Comparison of ENCODE assay signal across 8 cellular contexts in the genomic region with DNA sequence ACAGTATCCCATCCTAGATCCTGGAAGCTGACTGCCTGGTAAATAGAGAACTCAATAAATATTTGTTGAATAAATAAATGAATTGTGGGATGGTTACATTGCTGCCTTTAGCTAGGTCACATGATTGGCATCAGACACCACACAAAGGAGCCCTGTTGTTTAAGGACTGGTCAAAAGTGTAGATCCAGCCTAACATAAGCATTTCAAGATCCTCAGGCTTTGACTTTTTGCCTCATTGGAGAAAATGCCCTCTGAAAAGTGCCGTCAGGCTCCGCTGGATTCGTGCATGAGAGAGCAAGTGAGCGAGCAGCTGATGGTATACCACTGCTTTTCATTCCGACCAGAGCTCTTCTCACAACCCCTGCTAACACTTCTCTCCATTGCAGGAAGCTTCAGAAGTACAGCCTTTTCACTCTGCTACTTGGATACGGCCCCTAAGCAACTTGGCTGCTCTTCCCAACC. TPM values are rescaled to one million over a fixed set of nuclear protein-coding genes. Genes with fewer than 3 reads are reported as not detected.
A peak's percentile ranks its signal among the peaks of the same experiment; 100 is the strongest.
DNase-seq lines count a peak whose midpoint lies in the region; ATAC-seq, FAIRE-seq and TF ChIP-seq lines count a peak whose summit lies in the region.

No MANE protein-coding gene starts in this region.

- no peak overlapping the region for H3K27ac ChIP-seq in astrocyte (ENCODE audit: low read depth, low read length)
- H3K27ac ChIP-seq in liver (ENCODE audit: low read depth in 1 of 2, low read length in 2 of 2), result peak overlapping the region; percentile 99
- H3K27ac ChIP-seq in thyroid gland, result peak overlapping the region; percentile 96 to 100 (median 100)

- no peak for FAIRE-seq in astrocyte (lab: Jason Lieb, UNC)

- no peak overlapping the region for H3K4me2 ChIP-seq in astrocyte (ENCODE audit: low read length)

- TF ChIP-seq RAD21 in liver (IDR thresholded peaks at IDR 0.05), result peak in 1 of 2 donors; percentile 18

- no peaks in the 10 kb centered on the region for H3K27me3 Mint-ChIP-seq in IgD-negative memory B cell
- H3K27me3 Mint-ChIP-seq in astrocyte (ENCODE audit: low read depth, unreplicated experiment), result peaks cover 2% of the 10 kb centered on the region

- peak overlapping the region; percentile 93 to 98 (median 97) for H3K4me3 Mint-ChIP-seq in IgD-negative memory B cell
- no peak overlapping the region for H3K4me3 Mint-ChIP-seq in astrocyte (ENCODE audit: unreplicated experiment)

- H3K27ac Mint-ChIP-seq in IgD-negative memory B cell (peak overlapping the region; percentile 98), astrocyte (ENCODE audit: unreplicated experiment) (peak overlapping the region; percentile 84)

- TF ChIP-seq CTCF in astrocyte (IDR thresholded peaks at IDR 0.05; ENCODE audit: insufficient read depth, low read depth, low read length), result no peak
- TF ChIP-seq CTCF in liver (IDR thresholded peaks at IDR 0.05; ENCODE audit: low read depth, low read length, missing input control), result no peak
- TF ChIP-seq CTCF in thyroid gland (IDR thresholded peaks at IDR 0.05), result no peak

- H3K36me3 Mint-ChIP-seq in IgD-negative memory B cell, result no peaks in the 10 kb centered on the region
- H3K36me3 Mint-ChIP-seq in astrocyte (ENCODE audit: low read depth, unreplicated experiment), result no peaks in the 10 kb centered on the region

- peaks cover 5% of the 10 kb centered on the region for H3K36me3 ChIP-seq in astrocyte (ENCODE audit: insufficient read depth, low read length)
- peaks cover 0 to 2% (median 0%) of the 10 kb centered on the region in 4 donors for H3K36me3 ChIP-seq in liver (ENCODE audit: control insufficient read depth in 4 of 4, insufficient read depth in 3 of 4, low read depth in 1 of 4, low read length in 3 of 4)
- peaks cover 0 to under 1% of the 10 kb centered on the region in 2 donors for H3K36me3 ChIP-seq in thyroid gland

- peaks cover 11% of the 10 kb centered on the region for H3K4me1 ChIP-seq in astrocyte (ENCODE audit: insufficient read depth, low read length)
- H3K4me1 ChIP-seq in liver (ENCODE audit: control insufficient read depth in 4 of 4, insufficient read depth in 4 of 4, low read length in 3 of 4), result peaks cover 6 to 34% (median 17%) of the 10 kb centered on the region in 4 donors
- peaks cover 24 to 35% of the 10 kb centered on the region in 2 donors for H3K4me1 ChIP-seq in thyroid gland

- TF ChIP-seq POLR2A in thyroid gland (IDR thresholded peaks at IDR 0.05), result peak in 1 of 2 donors; percentile 44

- peaks cover 31% of the 10 kb centered on the region for H4K20me1 ChIP-seq in astrocyte (ENCODE audit: insufficient read depth, low read length)

- H3K9me3 ChIP-seq in astrocyte (ENCODE audit: insufficient read depth, low read depth, low read length) (no peaks in the 10 kb centered on the region), liver (ENCODE audit: control insufficient read depth in 4 of 4, low read length in 3 of 4) (no peaks in the 10 kb centered on the region), thyroid gland (no peaks in the 10 kb centered on the region)

- H3K4me1 Mint-ChIP-seq in IgD-negative memory B cell (peaks cover 33 to 42% (median 33%) of the 10 kb centered on the region in 3 donors), astrocyte (ENCODE audit: low read depth, unreplicated experiment) (no peaks in the 10 kb centered on the region)

- WGBS in liver, result 12% methylated on average over 6 of the region's 6 CpGs
- WGBS in thyroid gland, 2 donors, result 15 to 18% methylated on average over 6 of the region's 6 CpGs

- intact Hi-C loops in thyroid gland (cut with DNase I), result loop anchor here (10.0 kb wide), 1 partner anchor 51 kb away; a partner anchor contains a TSS
- intact Hi-C loops in posterior vena cava (cut with DNase I), result loop anchor here in 1 of 2 donors (10.0 kb wide), 1 partner anchor 101 kb away; a partner anchor contains a TSS

- H3K9ac ChIP-seq in astrocyte (ENCODE audit: low read length) (no peak overlapping the region), liver (ENCODE audit: low read depth in 1 of 2, low read length in 2 of 2) (peak overlapping the region; percentile 10 to 61)

- DNase-seq in astrocyte (ENCODE audit: low read depth) (no peak), thyroid gland (peak; percentile 76 to 77), posterior vena cava (ENCODE audit: low spot score) (no peak), amniotic stem cell (lab: John Stamatoyannopoulos, UW) (no peak)
- no peak for DNase-seq in stimulated activated CD4-positive, alpha-beta T cell treated with anti-CD3 and anti-CD28 coated beads, Interleukin-4, amount 100 ng/mL, for 4 hours

- peaks cover 40% of the 10 kb centered on the region for H3K79me2 ChIP-seq in astrocyte (ENCODE audit: insufficient read depth, low read length)

- ATAC-seq in GM18502 (IDR thresholded peaks at IDR 0.05; ENCODE audit: poor library complexity, unreplicated experiment), result peak; percentile 39

- peak overlapping the region; percentile 48 for H2AFZ ChIP-seq in astrocyte (ENCODE audit: low read depth, low read length)

- no peaks in the 10 kb centered on the region for H3K9me3 Mint-ChIP-seq in IgD-negative memory B cell
- H3K9me3 Mint-ChIP-seq in astrocyte (ENCODE audit: unreplicated experiment), result no peaks in the 10 kb centered on the region

- H3K4me3 ChIP-seq in astrocyte (ENCODE audit: insufficient read depth, low read depth, low read length), result no peak overlapping the region
- H3K4me3 ChIP-seq in liver (ENCODE audit: low read depth in 1 of 3, low read length in 3 of 3), result peak overlapping the region; percentile 9 to 79 (median 78)
- H3K4me3 ChIP-seq in thyroid gland (replicated peaks in 1 of 3), result no peak overlapping the region

- H3K27me3 ChIP-seq in astrocyte (ENCODE audit: insufficient read depth, low read length) (no peaks in the 10 kb centered on the region), liver (ENCODE audit: control insufficient read depth in 4 of 4, insufficient read depth in 4 of 4, low read length in 3 of 4) (no peaks in the 10 kb centered on the region), thyroid gland (no peaks in the 10 kb centered on the region)

TF ChIP-seq in liver, 16 proteins besides CTCF, POLR2A, EP300 and RAD21 (continues in another document):
- TF ChIP-seq RXRA (IDR thresholded peaks at IDR 0.05), result peak; percentile 51 to 55
- TF ChIP-seq, protein P1, sequence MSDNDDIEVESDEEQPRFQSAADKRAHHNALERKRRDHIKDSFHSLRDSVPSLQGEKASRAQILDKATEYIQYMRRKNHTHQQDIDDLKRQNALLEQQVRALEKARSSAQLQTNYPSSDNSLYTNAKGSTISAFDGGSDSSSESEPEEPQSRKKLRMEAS (IDR thresholded peaks at IDR 0.05), result no peak
- TF ChIP-seq FOXA2 (IDR thresholded peaks at IDR 0.05), result peak; percentile 83
- TF ChIP-seq HNF4G (IDR thresholded peaks at IDR 0.05), result no peak
- TF ChIP-seq TAF1 (conservative IDR thresholded peaks at IDR 0.05), result peak; percentile 41
- TF ChIP-seq, protein P2, sequence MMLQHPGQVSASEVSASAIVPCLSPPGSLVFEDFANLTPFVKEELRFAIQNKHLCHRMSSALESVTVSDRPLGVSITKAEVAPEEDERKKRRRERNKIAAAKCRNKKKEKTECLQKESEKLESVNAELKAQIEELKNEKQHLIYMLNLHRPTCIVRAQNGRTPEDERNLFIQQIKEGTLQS (IDR thresholded peaks at IDR 0.05), result no peak
- TF ChIP-seq, protein P3, sequence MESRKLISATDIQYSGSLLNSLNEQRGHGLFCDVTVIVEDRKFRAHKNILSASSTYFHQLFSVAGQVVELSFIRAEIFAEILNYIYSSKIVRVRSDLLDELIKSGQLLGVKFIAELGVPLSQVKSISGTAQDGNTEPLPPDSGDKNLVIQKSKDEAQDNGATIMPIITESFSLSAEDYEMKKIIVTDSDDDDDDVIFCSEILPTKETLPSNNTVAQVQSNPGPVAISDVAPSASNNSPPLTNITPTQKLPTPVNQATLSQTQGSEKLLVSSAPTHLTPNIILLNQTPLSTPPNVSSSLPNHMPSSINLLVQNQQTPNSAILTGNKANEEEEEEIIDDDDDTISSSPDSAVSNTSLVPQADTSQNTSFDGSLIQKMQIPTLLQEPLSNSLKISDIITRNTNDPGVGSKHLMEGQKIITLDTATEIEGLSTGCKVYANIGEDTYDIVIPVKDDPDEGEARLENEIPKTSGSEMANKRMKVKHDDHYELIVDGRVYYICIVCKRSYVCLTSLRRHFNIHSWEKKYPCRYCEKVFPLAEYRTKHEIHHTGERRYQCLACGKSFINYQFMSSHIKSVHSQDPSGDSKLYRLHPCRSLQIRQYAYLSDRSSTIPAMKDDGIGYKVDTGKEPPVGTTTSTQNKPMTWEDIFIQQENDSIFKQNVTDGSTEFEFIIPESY (IDR thresholded peaks at IDR 0.05), result no peak
- TF ChIP-seq HNF4A (conservative IDR thresholded peaks at IDR 0.05), result peak; percentile 23 to 56
- TF ChIP-seq FOXA1 (IDR thresholded peaks at IDR 0.05), result peak; percentile 74
- peak; percentile 69 for TF ChIP-seq YY1 (IDR thresholded peaks at IDR 0.05)
- TF ChIP-seq GABPA (IDR thresholded peaks at IDR 0.05 in 1 of 2, conservative IDR thresholded peaks at IDR 0.05 in 1 of 2), result peak in 1 of 2 donors; percentile 60
- TF ChIP-seq EGR1 (IDR thresholded peaks at IDR 0.05; ENCODE audit: low read depth in 2 of 2), result no peak

RNA-seq across cellular contexts. Expression of a gene that starts 1.3 kb away (rescaled TPM):
- polyA plus RNA-seq in IgD-negative memory B cell, result 86.9 TPM
- 55.5 and 55.6 TPM in 2 replicates for total RNA-seq in astrocyte
- 10 to 100 TPM; 28.6 to 30.3 TPM for total RNA-seq in liver
- 10 to 100 TPM in 1 of 2 donors, 1 to 10 TPM in 1; 9.1 to 29.2 TPM for polyA plus RNA-seq in liver
- total RNA-seq in thyroid gland, result 10 to 100 TPM; 54.9 to 76.2 (median 58.1) TPM
- total RNA-seq in posterior vena cava, result 10 to 100 TPM; 36.3 to 43.8 TPM

RNA-seq across cellular contexts. Expression of a gene that starts 31.6 kb away (rescaled TPM):
- polyA plus RNA-seq in IgD-negative memory B cell (1.5 TPM), liver (under 1 TPM; 0.60 to 0.86 TPM)
- total RNA-seq in astrocyte (1.3 and 1.4 TPM in 2 replicates), liver (1 to 10 TPM; 1.1 to 1.2 TPM), thyroid gland (10 to 100 TPM in 1 of 4 donors, 1 to 10 TPM in 3; 5.3 to 14.2 (median 9.1) TPM), posterior vena cava (1 to 10 TPM; 1.7 to 3.4 TPM)

RNA-seq across cellular contexts. Expression of a gene that starts 55.5 kb away (rescaled TPM):
- polyA plus RNA-seq in IgD-negative memory B cell (4.8 TPM), liver (1 to 10 TPM; 2.3 to 5.0 TPM)
- total RNA-seq in astrocyte (19.0 and 20.4 TPM in 2 replicates), liver (10 to 100 TPM in 1 of 2 donors, 1 to 10 TPM in 1; 6.2 to 10.4 TPM), thyroid gland (10 to 100 TPM; 33.7 to 49.6 (median 41.8) TPM), posterior vena cava (10 to 100 TPM; 12.8 to 14.9 TPM)

Comparison
In these comparisons a context has a peak if more than half of its experiments do, and no peak if none do; other contexts are left out.
1. DNase-seq: peak in thyroid gland (2 of 2); none in astrocyte (single experiment), posterior vena cava (single experiment), amniotic stem cell (single experiment) and stimulated activated CD4-positive, alpha-beta T cell treated with anti-CD3 and anti-CD28 coated beads, Interleukin-4, amount 100 ng/mL, for 4 hours (0 of 2).
2. H3K4me3 ChIP-seq: peak in liver (3 of 3); none in astrocyte (single experiment) and thyroid gland (0 of 3).